1 cellular context compared by ENCODE assay signal in genomic region chr17:4679652-4680051, GRCh38.
TF ChIP-seq lines count a peak whose summit lies in the region.

No MANE protein-coding gene starts in this region.

TF ChIP-seq in endothelial cell of umbilical vein, 7 proteins besides CTCF, POLR2A, EP300 and RAD21:
- TF ChIP-seq EZH2 (IDR thresholded peaks at IDR 0.05; ENCODE audit: borderline replicate concordance, low read depth, low read length, severe bottlenecking): no peak
- peak; percentile 37 for TF ChIP-seq FOS (IDR thresholded peaks at IDR 0.05; ENCODE audit: borderline replicate concordance, insufficient read depth, low read length)
- TF ChIP-seq MAX (IDR thresholded peaks at IDR 0.05; ENCODE audit: insufficient read depth, insufficient read length): no peak
- no peak for TF ChIP-seq JUN (IDR thresholded peaks at IDR 0.05; ENCODE audit: borderline replicate concordance, insufficient read depth, insufficient read length, low read depth)
- TF ChIP-seq POLR2AphosphoS5 (IDR thresholded peaks at IDR 0.05; ENCODE audit: insufficient read depth, low read depth, low read length): no peak
TF ChIP-seq in endothelial cell of umbilical vein: peak in this region for 1.
